ENCODE assay signal across 9 cellular contexts in genomic region chr2:10097352-10098148, GRCh38. TPM values are rescaled to one million over a fixed set of nuclear protein-coding genes. Genes with fewer than 3 reads are reported as not detected.
DNase-seq lines count a peak whose midpoint lies in the region; ATAC-seq, FAIRE-seq and TF ChIP-seq lines count a peak whose summit lies in the region.
"Had no signal": no experiment of that assay in that cellular context is flagged by ENCODE, and none has a peak within 500 bp of the region (broad histone marks: within the 10 kb centered on the region; RNA-seq: fewer than 3 reads in every experiment).

No MANE protein-coding gene starts in this region.

- DNase-seq in D721Med (ENCODE audit: insufficient read length, low spot score): peak; percentile 86
- DNase-seq in GM20000 (ENCODE audit: low spot score): peak; percentile 71
- DNase-seq in Panc1 (ENCODE audit: low read depth, low spot score): peak; percentile 50
- DNase-seq in astrocyte (ENCODE audit: low read depth): peak; percentile 22
- peak; percentile 26 to 34 for DNase-seq in hippocampal formation (lab: John Stamatoyannopoulos, UW)
- DNase-seq in gastrocnemius medialis: peak; percentile 30 to 39
- no peak for DNase-seq in activated T-helper 1 cell treated with anti-CD3 and anti-CD28 coated beads, Interleukin-12 subunit alpha, Interleukin-12 subunit beta, Interleukin-2, Interleukin-4 antibody, amounts not matched to agents 30 ng/mL and 10 ng/mL and 1 ng/mL, durations not matched to agents 14 hours and 24 hours and 36 hours (ENCODE audit: low spot score)

- no peak overlapping the region for H3K9ac ChIP-seq in astrocyte (ENCODE audit: low read length)

- H4K20me1 ChIP-seq in astrocyte (ENCODE audit: insufficient read depth, low read length): no peaks in the 10 kb centered on the region

- TF ChIP-seq CTCF in D721Med (IDR thresholded peaks at IDR 0.05; ENCODE audit: insufficient read depth, missing control alignments): peak; percentile 86
- peak; percentile 92 for TF ChIP-seq CTCF in GM20000 (IDR thresholded peaks at IDR 0.05; ENCODE audit: extremely low read depth, missing control alignments)
- peak; percentile 98 for TF ChIP-seq CTCF in Panc1 (IDR thresholded peaks at IDR 0.05)
- peak; percentile 78 for TF ChIP-seq CTCF in astrocyte (IDR thresholded peaks at IDR 0.05; ENCODE audit: insufficient read depth, low read depth, low read length)
- TF ChIP-seq CTCF in gastrocnemius medialis (IDR thresholded peaks at IDR 0.05 in 4 of 5, conservative IDR thresholded peaks at IDR 0.05 in 1 of 5): peak; percentile 66 to 91 (median 79)

- no peaks in the 10 kb centered on the region for H3K27me3 ChIP-seq in Panc1 (ENCODE audit: control insufficient read depth, insufficient read depth, low read length)
- peaks cover 4% of the 10 kb centered on the region for H3K27me3 ChIP-seq in astrocyte (ENCODE audit: insufficient read depth, low read length)
- no peaks in the 10 kb centered on the region for H3K27me3 ChIP-seq in gastrocnemius medialis

- peaks cover 25% of the 10 kb centered on the region for H3K27me3 Mint-ChIP-seq in astrocyte (ENCODE audit: low read depth, unreplicated experiment)
- H3K27me3 Mint-ChIP-seq in activated T-helper 1 cell treated with anti-CD3 and anti-CD28 coated beads, Interleukin-12 subunit alpha, Interleukin-12 subunit beta, Interleukin-2, Interleukin-4 antibody, amounts not matched to agents 30 ng/mL and 10 ng/mL and 1 ng/mL, durations not matched to agents 14 hours and 24 hours and 36 hours (ENCODE audit: insufficient read depth): peaks cover 34% of the 10 kb centered on the region

- H3K27ac ChIP-seq in Panc1 (ENCODE audit: low read length) (peak overlapping the region; percentile 36; the same call in 1 of the 2 replicates), astrocyte (ENCODE audit: low read depth, low read length) (no peak overlapping the region), gastrocnemius medialis (no peak overlapping the region)

- H3K36me3 ChIP-seq in Panc1 (ENCODE audit: control insufficient read depth, insufficient read depth, low read length): no peaks in the 10 kb centered on the region
- H3K36me3 ChIP-seq in astrocyte (ENCODE audit: insufficient read depth, low read length): no peaks in the 10 kb centered on the region
- H3K36me3 ChIP-seq in gastrocnemius medialis: no peaks in the 10 kb centered on the region

- in situ Hi-C loops in Panc1 (cut with HindIII; ENCODE audit: low pct_unique_long_range_greater_than_20kb, low sequenced_read_pairs) (no loop called here), gastrocnemius medialis (cut with MboI; ENCODE audit: low sequenced_read_pairs in 4 of 4) (no loop called here)

- H3K4me2 ChIP-seq in astrocyte (ENCODE audit: low read length): no peak overlapping the region

- H3K9me3 ChIP-seq in Panc1 (ENCODE audit: control insufficient read depth, insufficient read depth, low read depth, low read length) (no peaks in the 10 kb centered on the region), astrocyte (ENCODE audit: insufficient read depth, low read depth, low read length) (no peaks in the 10 kb centered on the region), gastrocnemius medialis (no peaks in the 10 kb centered on the region)

- no peak for TF ChIP-seq POLR2A in gastrocnemius medialis (IDR thresholded peaks at IDR 0.05)

- H3K4me3 Mint-ChIP-seq in astrocyte (ENCODE audit: unreplicated experiment): peak overlapping the region; percentile 45
- no peak overlapping the region for H3K4me3 Mint-ChIP-seq in activated T-helper 1 cell treated with anti-CD3 and anti-CD28 coated beads, Interleukin-12 subunit alpha, Interleukin-12 subunit beta, Interleukin-2, Interleukin-4 antibody, amounts not matched to agents 30 ng/mL and 10 ng/mL and 1 ng/mL, durations not matched to agents 14 hours and 24 hours and 36 hours
- H3K4me3 Mint-ChIP-seq: T-helper 1 cell treated with Interleukin-12 subunit alpha and Interleukin-12 subunit beta and Interleukin-4 antibody, amounts not matched to agents 30 μg/mL and 1 μg/mL, for 36 hours had no signal

- H3K4me1 Mint-ChIP-seq in astrocyte (ENCODE audit: low read depth, unreplicated experiment): no peaks in the 10 kb centered on the region
- peaks cover 10% of the 10 kb centered on the region for H3K4me1 Mint-ChIP-seq in activated T-helper 1 cell treated with anti-CD3 and anti-CD28 coated beads, Interleukin-12 subunit alpha, Interleukin-12 subunit beta, Interleukin-2, Interleukin-4 antibody, amounts not matched to agents 30 ng/mL and 10 ng/mL and 1 ng/mL, durations not matched to agents 14 hours and 24 hours and 36 hours (ENCODE audit: low read depth)

- POLR2A ChIA-PET in Panc1 (lab: Charles Lee): interaction anchor here (0.7 kb wide), 1 partner anchor 403 kb away, joined by 3 read pairs; no protein-coding TSS in a partner anchor

- intact Hi-C loops in Panc1 (cut with micrococcal nuclease; ENCODE audit: unreplicated experiment) (loop anchor here (2.0 kb wide), 1 partner anchor 25 kb away; no protein-coding TSS in a partner anchor), gastrocnemius medialis (cut with DNase I; ENCODE audit: low total_unique reads) (loop anchor here (1.0 to 2.0 kb wide), 3 partner anchors 25 to 285 kb away; no protein-coding TSS in a partner anchor)
- intact Hi-C loops in activated T-helper 1 cell treated with anti-CD3 and anti-CD28 coated beads, Interleukin-12 subunit alpha, Interleukin-12 subunit beta, Interleukin-2, Interleukin-4 antibody, amounts not matched to agents 30 ng/mL and 10 ng/mL and 1 ng/mL, durations not matched to agents 14 hours and 24 hours and 36 hours (cut with micrococcal nuclease): loop anchor here (1.0 kb wide), 1 partner anchor 25 kb away; no protein-coding TSS in a partner anchor

- no TSS peak for BruUV-seq in Panc1 (replicated peaks; lab: Mats Ljungman, UMichigan)

- no peak overlapping the region for H3K27ac Mint-ChIP-seq in astrocyte (ENCODE audit: unreplicated experiment)
- no peak overlapping the region for H3K27ac Mint-ChIP-seq in activated T-helper 1 cell treated with anti-CD3 and anti-CD28 coated beads, Interleukin-12 subunit alpha, Interleukin-12 subunit beta, Interleukin-2, Interleukin-4 antibody, amounts not matched to agents 30 ng/mL and 10 ng/mL and 1 ng/mL, durations not matched to agents 14 hours and 24 hours and 36 hours
- H3K27ac Mint-ChIP-seq: T-helper 1 cell treated with Interleukin-12 subunit alpha and Interleukin-12 subunit beta and Interleukin-4 antibody, amounts not matched to agents 30 μg/mL and 1 μg/mL, for 36 hours had no signal

- FAIRE-seq in D721Med (lab: Jason Lieb, UNC) (no peak), astrocyte (lab: Jason Lieb, UNC) (no peak)

- peak; percentile 88 for TF ChIP-seq RAD21 in Ishikawa (IDR thresholded peaks at IDR 0.05; ENCODE audit: low read depth)

- no peak overlapping the region for H2AFZ ChIP-seq in astrocyte (ENCODE audit: low read depth, low read length)

- H3K4me3 ChIP-seq in Panc1 (ENCODE audit: low read depth in 2 of 2, low read length in 2 of 2): no peak overlapping the region
- H3K4me3 ChIP-seq in astrocyte (ENCODE audit: insufficient read depth, low read depth, low read length): no peak overlapping the region
- H3K4me3 ChIP-seq in gastrocnemius medialis: no peak overlapping the region

- H3K4me1 ChIP-seq in Panc1 (ENCODE audit: control insufficient read depth, insufficient read depth, low read length): peaks cover 10% of the 10 kb centered on the region; the same call in 1 of the 2 replicates
- no peaks in the 10 kb centered on the region for H3K4me1 ChIP-seq in astrocyte (ENCODE audit: insufficient read depth, low read length)
- H3K4me1 ChIP-seq in gastrocnemius medialis: peaks cover 0 to 6% of the 10 kb centered on the region in 2 donors

- no peaks in the 10 kb centered on the region for H3K9me3 Mint-ChIP-seq in astrocyte (ENCODE audit: unreplicated experiment)
- no peaks in the 10 kb centered on the region for H3K9me3 Mint-ChIP-seq in activated T-helper 1 cell treated with anti-CD3 and anti-CD28 coated beads, Interleukin-12 subunit alpha, Interleukin-12 subunit beta, Interleukin-2, Interleukin-4 antibody, amounts not matched to agents 30 ng/mL and 10 ng/mL and 1 ng/mL, durations not matched to agents 14 hours and 24 hours and 36 hours

- CTCF ChIA-PET in Panc1 (lab: Charles Lee): interaction anchor here (0.6 to 3.5 kb wide), 11 partner anchors 11 to 1298 kb away, joined by 3 to 97 read pairs (median 4); partner anchors contain the start of gene CYS1

- ATAC-seq in Panc1 (peak; percentile 97), gastrocnemius medialis (peak; percentile 66 to 80)

- H3K79me2 ChIP-seq in astrocyte (ENCODE audit: insufficient read depth, low read length): no peaks in the 10 kb centered on the region

- H3K36me3 Mint-ChIP-seq in astrocyte (ENCODE audit: low read depth, unreplicated experiment): no peaks in the 10 kb centered on the region
- peaks cover 2% of the 10 kb centered on the region for H3K36me3 Mint-ChIP-seq in activated T-helper 1 cell treated with anti-CD3 and anti-CD28 coated beads, Interleukin-12 subunit alpha, Interleukin-12 subunit beta, Interleukin-2, Interleukin-4 antibody, amounts not matched to agents 30 ng/mL and 10 ng/mL and 1 ng/mL, durations not matched to agents 14 hours and 24 hours and 36 hours (ENCODE audit: low read depth)

- TF ChIP-seq EP300 in Ishikawa (IDR thresholded peaks at IDR 0.05; ENCODE audit: borderline replicate concordance): peak; percentile 15; the same call in 1 of the 2 replicates

TF ChIP-seq in Ishikawa, 13 proteins besides CTCF, POLR2A, EP300 and RAD21 (continues in another document):
- TF ChIP-seq TAF1 (IDR thresholded peaks at IDR 0.05; ENCODE audit: low read depth): no peak
- peak; percentile 75 for TF ChIP-seq TCF12 (IDR thresholded peaks at IDR 0.05; ENCODE audit: low read depth)

RNA-seq across cellular contexts. Expression of gene CYS1, which starts 17.3 kb away (rescaled TPM):
- total RNA-seq in Panc1 (2021; ENCODE audit: unreplicated experiment) (20.4 TPM), astrocyte (3.7 and 4.8 TPM in 2 replicates), gastrocnemius medialis (under 1 TPM in 3 of 4 donors, not detected in 1; 0.10 to 0.42 (median 0.18) TPM)
- polyA plus RNA-seq in Panc1 (2012; ENCODE audit: insufficient read length): 28.5 TPM
- 0.56 and 0.70 TPM in 2 replicates for total RNA-seq in activated T-helper 1 cell treated with anti-CD3 and anti-CD28 coated beads, Interleukin-12 subunit alpha, Interleukin-12 subunit beta, Interleukin-2, Interleukin-4 antibody, amounts not matched to agents 30 ng/mL and 10 ng/mL and 1 ng/mL, durations not matched to agents 14 hours and 24 hours and 36 hours

RNA-seq across cellular contexts. Expression of gene RRM2, which starts 25.0 kb away (rescaled TPM):
- 294 TPM for total RNA-seq in Panc1 (2021; ENCODE audit: unreplicated experiment)
- 119 TPM for polyA plus RNA-seq in Panc1 (2012; ENCODE audit: insufficient read length)
- 6.8 and 11.9 TPM in 2 replicates for total RNA-seq in astrocyte
- 1 to 10 TPM in 1 of 4 donors, not detected in 3; 2.0 TPM for total RNA-seq in gastrocnemius medialis
- total RNA-seq in activated T-helper 1 cell treated with anti-CD3 and anti-CD28 coated beads, Interleukin-12 subunit alpha, Interleukin-12 subunit beta, Interleukin-2, Interleukin-4 antibody, amounts not matched to agents 30 ng/mL and 10 ng/mL and 1 ng/mL, durations not matched to agents 14 hours and 24 hours and 36 hours: 328 and 351 TPM in 2 replicates

RNA-seq across cellular contexts. Expression of gene KLF11, which starts 54.2 kb away (rescaled TPM):
- total RNA-seq in Panc1 (2021; ENCODE audit: unreplicated experiment) (23.7 TPM), astrocyte (9.6 and 9.8 TPM in 2 replicates), gastrocnemius medialis (10 to 100 TPM in 3 of 4 donors, 1 to 10 TPM in 1; 7.6 to 18.3 (median 12.9) TPM)
- polyA plus RNA-seq in Panc1 (2012; ENCODE audit: insufficient read length): 14.0 TPM
- 7.8 and 10.8 TPM in 2 replicates for total RNA-seq in activated T-helper 1 cell treated with anti-CD3 and anti-CD28 coated beads, Interleukin-12 subunit alpha, Interleukin-12 subunit beta, Interleukin-2, Interleukin-4 antibody, amounts not matched to agents 30 ng/mL and 10 ng/mL and 1 ng/mL, durations not matched to agents 14 hours and 24 hours and 36 hours

Comparison
In these comparisons a context has a peak if more than half of its experiments do, and no peak if none do; other contexts are left out.
1. RNA of gene RRM2, which starts 25.0 kb away (total RNA-seq): 328 to 351 TPM in activated T-helper 1 cell treated with anti-CD3 and anti-CD28 coated beads, Interleukin-12 subunit alpha, Interleukin-12 subunit beta, Interleukin-2, Interleukin-4 antibody, amounts not matched to agents 30 ng/mL and 10 ng/mL and 1 ng/mL, durations not matched to agents 14 hours and 24 hours and 36 hours and 294 TPM in Panc1 (single experiment); 6.8 to 11.9 TPM in astrocyte and 2.0 TPM in gastrocnemius medialis; every median in the first group is over 10 times any median in the second.
2. Peak in every context shown above with its lines, with median percentiles within 50 percentile points of each other: CTCF ChIP-seq.